ENCODE assay signal across 1 cellular context in the genomic region with DNA sequence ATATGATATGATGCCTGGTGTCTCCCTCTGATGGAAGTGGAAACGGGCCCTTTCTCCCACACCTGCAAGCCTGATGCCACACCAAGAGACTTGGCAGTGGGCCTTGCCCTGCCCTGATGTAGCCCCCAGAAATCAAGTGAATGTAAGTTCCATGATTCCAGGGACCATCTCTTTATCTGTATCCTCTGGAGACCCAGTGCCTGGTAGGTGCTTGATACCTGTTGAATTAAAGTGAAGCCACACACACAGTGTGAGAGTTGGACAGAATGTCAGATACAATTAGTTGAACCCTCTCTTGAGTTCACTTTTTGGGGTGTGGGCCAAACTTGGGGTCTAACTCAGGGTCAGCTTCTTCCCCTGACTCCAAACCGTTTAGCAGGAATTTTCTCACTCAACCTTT.
TF ChIP-seq lines count a peak whose summit lies in the region.

No MANE protein-coding gene starts in this region.

TF ChIP-seq in H1, 55 proteins besides CTCF, POLR2A, EP300 and RAD21:
- TF ChIP-seq SIN3A (conservative IDR thresholded peaks at IDR 0.05 in 1 of 2, IDR thresholded peaks at IDR 0.05 in 1 of 2; ENCODE audit: low read depth in 1 of 2, low read length in 2 of 2) (no peak), TAF7 (optimal IDR thresholded peaks at IDR 0.05; ENCODE audit: borderline replicate concordance, low read depth, low read length) (no peak), CBX5 (IDR thresholded peaks at IDR 0.05; ENCODE audit: low read depth, low read length) (no peak), TAF1 (IDR thresholded peaks at IDR 0.05; ENCODE audit: low read depth, low read length) (no peak), PHF8 (conservative IDR thresholded peaks at IDR 0.05; ENCODE audit: low read depth, low read length) (no peak), SP1 (IDR thresholded peaks at IDR 0.05; ENCODE audit: low read depth, low read length) (no peak), POU5F1 (IDR thresholded peaks at IDR 0.05; ENCODE audit: low read depth, low read length) (no peak), KDM5A (IDR thresholded peaks at IDR 0.05; ENCODE audit: low read length) (no peak)
